3 cellular contexts compared by ENCODE assay signal in genomic region chr6:110835750-110836149, GRCh38.
TF ChIP-seq lines count a peak whose summit lies in the region.

No MANE protein-coding gene starts in this region.

TF ChIP-seq in HEK293T, 16 proteins besides CTCF, POLR2A, EP300 and RAD21:
- TF ChIP-seq ZNF384 (IDR thresholded peaks at IDR 0.05): peak; percentile 52

TF ChIP-seq in H1, 55 proteins besides CTCF, POLR2A, EP300 and RAD21:
- peak; percentile 41; the same call in 1 of the 2 replicates for TF ChIP-seq CEBPB (IDR thresholded peaks at IDR 0.05; ENCODE audit: low read depth, low read length)

TF ChIP-seq in HepG2, 621 proteins besides CTCF, POLR2A, EP300 and RAD21:
- 0 out of 2 replicates have a peak, but pooled peaks have one; percentile 39 for TF ChIP-seq ZNF121 (CRISPR knock-in tag; IDR thresholded peaks at IDR 0.05)
- TF ChIP-seq ZBTB33 (CRISPR knock-in tag; IDR thresholded peaks at IDR 0.05): peak; percentile 47; the same call in 1 of the 2 replicates
- TF ChIP-seq ZMYM3 (CRISPR knock-in tag; IDR thresholded peaks at IDR 0.05): peak; percentile 66; the same call in 1 of the 2 replicates
- peak; percentile 21; the same call in 1 of the 2 replicates for TF ChIP-seq CEBPG (CRISPR knock-in tag; IDR thresholded peaks at IDR 0.05)
- peak; percentile 97 for TF ChIP-seq ZNF770 (CRISPR knock-in tag; IDR thresholded peaks at IDR 0.05)
